Comparison of ENCODE assay signal across 9 cellular contexts in the genomic region with DNA sequence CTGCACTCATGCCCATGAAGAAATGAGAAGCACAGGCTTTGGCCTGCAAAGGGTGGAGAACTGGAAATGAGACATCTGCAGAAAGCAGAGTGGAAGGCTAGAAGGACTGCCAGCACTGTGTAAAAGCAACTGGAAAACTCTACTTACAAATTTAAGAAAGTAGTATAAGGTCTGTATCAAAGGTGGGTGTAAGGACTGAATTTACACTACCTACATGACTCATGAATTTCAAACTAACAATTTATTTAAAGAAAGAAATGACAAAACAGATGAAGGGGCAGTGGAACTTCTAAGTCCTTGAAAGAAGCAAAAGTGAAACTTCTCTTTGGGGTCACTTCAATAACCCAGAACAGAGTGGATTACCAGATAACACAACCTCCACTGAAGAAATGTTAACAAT.
DNase-seq lines count a peak whose midpoint lies in the region; ATAC-seq and TF ChIP-seq lines count a peak whose summit lies in the region.
"Had no signal": no experiment of that assay in that cellular context is flagged by ENCODE, and none has a peak within 500 bp of the region (broad histone marks: within the 10 kb centered on the region; RNA-seq: fewer than 3 reads in every experiment).

No MANE protein-coding gene starts in this region.

- CTCF ChIA-PET in activated naive CD4-positive, alpha-beta T cell treated with anti-CD3 and anti-CD28 coated beads for 36 hours (lab: Charles Lee): interaction anchor here (0.6 kb wide), 1 partner anchor 388 kb away, joined by 3 read pairs; no protein-coding TSS in a partner anchor

- H3K9me3 Mint-ChIP-seq in activated naive CD4-positive, alpha-beta T cell treated with anti-CD3 and anti-CD28 coated beads for 36 hours: peaks cover 5% of the 10 kb centered on the region
- H3K9me3 Mint-ChIP-seq in stimulated activated naive CD8-positive, alpha-beta T cell treated with anti-CD3 and anti-CD28 coated beads, Interleukin-15, amount 100 ng/mL, for 72 hours: peaks cover 18 to 28% of the 10 kb centered on the region in 2 donors

- no peak overlapping the region for H3K4me3 ChIP-seq in lower leg skin (ENCODE audit: low read depth, poor library complexity, severe bottlenecking)
- H3K4me3 ChIP-seq: tibial artery had no signal

- H3K4me3 Mint-ChIP-seq in activated naive CD4-positive, alpha-beta T cell treated with anti-CD3 and anti-CD28 coated beads for 36 hours: no peak overlapping the region
- H3K4me3 Mint-ChIP-seq in stimulated activated naive CD8-positive, alpha-beta T cell treated with anti-CD3 and anti-CD28 coated beads, Interleukin-15, amount 100 ng/mL, for 72 hours: peak overlapping the region; percentile 62 to 82

- ATAC-seq in HG02678 (IDR thresholded peaks at IDR 0.05; ENCODE audit: unreplicated experiment): peak; percentile 81
- ATAC-seq in stimulated activated naive CD8-positive, alpha-beta T cell treated with anti-CD3 and anti-CD28 coated beads, Interleukin-15, amount 100 ng/mL, for 72 hours: peak; percentile 90

- intact Hi-C loops in activated naive CD4-positive, alpha-beta T cell treated with anti-CD3 and anti-CD28 coated beads for 36 hours (cut with micrococcal nuclease): loop anchor here (1.0 to 10.0 kb wide), 4 partner anchors 8 to 826 kb away; a partner anchor contains a TSS
- intact Hi-C loops in lower leg skin (cut with DNase I; ENCODE audit: low total_unique reads): no loop called here

- H3K4me1 Mint-ChIP-seq in activated naive CD4-positive, alpha-beta T cell treated with anti-CD3 and anti-CD28 coated beads for 36 hours (ENCODE audit: low read depth): peaks cover 34% of the 10 kb centered on the region
- H3K4me1 Mint-ChIP-seq in stimulated activated naive CD8-positive, alpha-beta T cell treated with anti-CD3 and anti-CD28 coated beads, Interleukin-15, amount 100 ng/mL, for 72 hours: peaks cover 32% of the 10 kb centered on the region

- H3K27me3 Mint-ChIP-seq in activated naive CD4-positive, alpha-beta T cell treated with anti-CD3 and anti-CD28 coated beads for 36 hours (ENCODE audit: low read depth): no peaks in the 10 kb centered on the region
- H3K27me3 Mint-ChIP-seq in stimulated activated naive CD8-positive, alpha-beta T cell treated with anti-CD3 and anti-CD28 coated beads, Interleukin-15, amount 100 ng/mL, for 72 hours: no peaks in the 10 kb centered on the region

- H3K27ac Mint-ChIP-seq in activated naive CD4-positive, alpha-beta T cell treated with anti-CD3 and anti-CD28 coated beads for 36 hours: peak overlapping the region; percentile 14
- peak overlapping the region in 1 of 2 donors; percentile 91 for H3K27ac Mint-ChIP-seq in stimulated activated naive CD8-positive, alpha-beta T cell treated with anti-CD3 and anti-CD28 coated beads, Interleukin-15, amount 100 ng/mL, for 72 hours

- no peak for TF ChIP-seq CTCF in lower leg skin (IDR thresholded peaks at IDR 0.05)

- peaks cover 17% of the 10 kb centered on the region for H3K36me3 Mint-ChIP-seq in activated naive CD4-positive, alpha-beta T cell treated with anti-CD3 and anti-CD28 coated beads for 36 hours (ENCODE audit: low read depth)

- DNase-seq in activated naive CD4-positive, alpha-beta T cell treated with anti-CD3 and anti-CD28 coated beads for 36 hours: peak; percentile 23
- DNase-seq in activated naive CD4-positive, alpha-beta T cell (lab: John Stamatoyannopoulos, UW): no peak
- DNase-seq in MV-4-11 (lab: John Stamatoyannopoulos, UW) (peak; percentile 6), lower leg skin (ENCODE audit: low spot score in 2 of 2) (no peak), NOMO-1 treated with dmso at 0.1 percent for 144 hours (lab: John Stamatoyannopoulos, UW; ENCODE audit: unreplicated experiment) (no peak), NCI-H524 treated with DMSO at 0.1 percent for 48 hours (lab: John Stamatoyannopoulos, UW) (no peak)
- DNase-seq in stimulated activated naive CD8-positive, alpha-beta T cell treated with anti-CD3 and anti-CD28 coated beads, Interleukin-15, amount 100 ng/mL, for 72 hours: peak in 1 of 2 donors; percentile 12
- DNase-seq: tibial artery had no signal

- no peak for TF ChIP-seq POLR2A in lower leg skin (IDR thresholded peaks at IDR 0.05)

Comparison
In these comparisons a context has a peak if more than half of its experiments do, and no peak if none do; other contexts are left out.
1. DNase-seq: peak in activated naive CD4-positive, alpha-beta T cell treated with anti-CD3 and anti-CD28 coated beads for 36 hours (single experiment) and MV-4-11 (single experiment); none in activated naive CD4-positive, alpha-beta T cell (0 of 4), lower leg skin (0 of 2), NOMO-1 treated with dmso at 0.1 percent for 144 hours (single experiment) and NCI-H524 treated with DMSO at 0.1 percent for 48 hours (single experiment).